1 cellular context compared by ENCODE assay signal in the genomic region with DNA sequence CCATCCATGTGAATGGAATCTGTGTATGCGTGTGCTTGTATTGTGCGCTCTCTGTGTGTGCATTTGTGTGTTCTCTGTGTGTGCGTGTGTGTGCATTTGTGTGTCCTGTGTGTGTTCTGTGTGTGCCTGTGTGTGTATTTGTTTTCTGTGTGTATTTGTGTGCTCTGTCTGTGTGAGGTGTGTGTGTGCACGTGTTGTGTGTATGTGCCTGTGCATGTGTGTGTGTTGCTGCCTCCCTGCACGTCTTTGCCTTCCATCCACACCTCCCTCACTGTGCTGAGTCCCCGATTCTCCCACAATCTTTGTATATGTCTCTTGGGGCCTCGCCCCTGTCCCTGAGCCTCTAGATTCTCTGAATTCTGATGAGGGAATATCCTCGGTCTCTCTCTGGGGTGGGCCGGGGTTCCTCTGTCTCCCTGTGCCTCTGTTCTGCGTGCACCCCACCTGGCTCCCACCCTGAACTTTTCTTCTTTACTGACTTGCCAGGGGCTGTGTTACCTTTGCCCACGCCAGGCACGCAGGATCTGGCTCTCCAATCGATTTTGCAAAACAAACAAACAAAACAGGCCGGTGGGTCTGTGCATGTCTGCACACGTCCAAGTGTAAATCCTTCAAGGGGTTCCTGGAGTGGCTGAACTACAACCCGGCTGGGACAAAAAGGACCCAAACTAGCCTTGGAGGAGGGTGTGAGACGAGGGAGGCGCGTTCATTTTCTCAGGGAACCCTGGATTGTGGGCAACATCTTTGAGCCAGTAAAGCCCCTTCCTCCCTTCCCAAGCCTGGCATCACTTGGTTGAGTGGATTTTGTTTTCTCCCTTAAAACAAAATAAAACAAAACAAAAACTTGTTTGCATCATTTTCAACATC.
A peak's percentile ranks its signal among the peaks of the same experiment; 100 is the strongest.
TF ChIP-seq lines count a peak whose summit lies in the region.

No MANE protein-coding gene starts in this region.

TF ChIP-seq in HEK293, 187 proteins besides CTCF, POLR2A, EP300 and RAD21 (continued from another document and continues in another):
- no peak for TF ChIP-seq KLF17 (tag by site-specific recombination; IDR thresholded peaks at IDR 0.05)
- TF ChIP-seq, protein P1, sequence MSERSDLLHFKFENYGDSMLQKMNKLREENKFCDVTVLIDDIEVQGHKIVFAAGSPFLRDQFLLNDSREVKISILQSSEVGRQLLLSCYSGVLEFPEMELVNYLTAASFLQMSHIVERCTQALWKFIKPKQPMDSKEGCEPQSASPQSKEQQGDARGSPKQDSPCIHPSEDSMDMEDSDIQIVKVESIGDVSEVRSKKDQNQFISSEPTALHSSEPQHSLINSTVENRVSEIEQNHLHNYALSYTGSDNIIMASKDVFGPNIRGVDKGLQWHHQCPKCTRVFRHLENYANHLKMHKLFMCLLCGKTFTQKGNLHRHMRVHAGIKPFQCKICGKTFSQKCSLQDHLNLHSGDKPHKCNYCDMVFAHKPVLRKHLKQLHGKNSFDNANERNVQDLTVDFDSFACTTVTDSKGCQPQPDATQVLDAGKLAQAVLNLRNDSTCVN (tag by site-specific recombination; optimal IDR thresholded peaks at IDR 0.05) = no peak
- TF ChIP-seq ZNF610 (tag by site-specific recombination; IDR thresholded peaks at IDR 0.05; ENCODE audit: borderline replicate concordance) = 0 out of 2 replicates have a peak, but pooled peaks have one; percentile 35
- no peak for TF ChIP-seq HOXD13 (CRISPR knock-in tag; IDR thresholded peaks at IDR 0.05; ENCODE audit: borderline replicate concordance)
- peak; percentile 77 for TF ChIP-seq ZBTB48 (tag by site-specific recombination; IDR thresholded peaks at IDR 0.05)
- no peak for TF ChIP-seq ZSCAN16 (tag by site-specific recombination; IDR thresholded peaks at IDR 0.05)
- TF ChIP-seq ZNF843 (tag by site-specific recombination; IDR thresholded peaks at IDR 0.05) = no peak
- TF ChIP-seq, protein P2, sequence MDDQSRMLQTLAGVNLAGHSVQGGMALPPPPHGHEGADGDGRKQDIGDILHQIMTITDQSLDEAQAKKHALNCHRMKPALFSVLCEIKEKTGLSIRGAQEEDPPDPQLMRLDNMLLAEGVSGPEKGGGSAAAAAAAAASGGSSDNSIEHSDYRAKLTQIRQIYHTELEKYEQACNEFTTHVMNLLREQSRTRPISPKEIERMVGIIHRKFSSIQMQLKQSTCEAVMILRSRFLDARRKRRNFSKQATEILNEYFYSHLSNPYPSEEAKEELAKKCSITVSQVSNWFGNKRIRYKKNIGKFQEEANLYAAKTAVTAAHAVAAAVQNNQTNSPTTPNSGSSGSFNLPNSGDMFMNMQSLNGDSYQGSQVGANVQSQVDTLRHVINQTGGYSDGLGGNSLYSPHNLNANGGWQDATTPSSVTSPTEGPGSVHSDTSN (CRISPR knock-in tag; IDR thresholded peaks at IDR 0.05) = no peak
- TF ChIP-seq ZNF114 (tag by site-specific recombination; IDR thresholded peaks at IDR 0.05) = no peak
- TF ChIP-seq ZNF544 (tag by site-specific recombination; IDR thresholded peaks at IDR 0.05) = peak; percentile 28; the same call in 1 of the 2 replicates
- TF ChIP-seq ZNF292 (tag by site-specific recombination; IDR thresholded peaks at IDR 0.05; ENCODE audit: borderline replicate concordance, low read depth) = no peak
- no peak for TF ChIP-seq ZNF10 (tag by site-specific recombination; IDR thresholded peaks at IDR 0.05)
- peak; percentile 75 for TF ChIP-seq SP7 (tag by site-specific recombination; IDR thresholded peaks at IDR 0.05)
- no peak for TF ChIP-seq BCL11B (tag by site-specific recombination; IDR thresholded peaks at IDR 0.05; ENCODE audit: low read depth)
- no peak for TF ChIP-seq ZNF302 (tag by site-specific recombination; IDR thresholded peaks at IDR 0.05; ENCODE audit: low read depth)
- TF ChIP-seq ZNF157 (tag by site-specific recombination; IDR thresholded peaks at IDR 0.05) = no peak
- no peak for TF ChIP-seq ZBTB8A (tag by site-specific recombination; IDR thresholded peaks at IDR 0.05)
- no peak for TF ChIP-seq ZNF19 (tag by site-specific recombination; IDR thresholded peaks at IDR 0.05; ENCODE audit: low read depth)
- TF ChIP-seq FEZF1 (tag by site-specific recombination; IDR thresholded peaks at IDR 0.05) = 0 out of 2 replicates have a peak, but pooled peaks have one; percentile 40
- TF ChIP-seq IKZF3 (tag by site-specific recombination; IDR thresholded peaks at IDR 0.05) = no peak
- TF ChIP-seq ZNF621 (tag by site-specific recombination; IDR thresholded peaks at IDR 0.05) = no peak
- TF ChIP-seq KLF8 (tag by site-specific recombination; IDR thresholded peaks at IDR 0.05) = no peak
- TF ChIP-seq, protein P3, sequence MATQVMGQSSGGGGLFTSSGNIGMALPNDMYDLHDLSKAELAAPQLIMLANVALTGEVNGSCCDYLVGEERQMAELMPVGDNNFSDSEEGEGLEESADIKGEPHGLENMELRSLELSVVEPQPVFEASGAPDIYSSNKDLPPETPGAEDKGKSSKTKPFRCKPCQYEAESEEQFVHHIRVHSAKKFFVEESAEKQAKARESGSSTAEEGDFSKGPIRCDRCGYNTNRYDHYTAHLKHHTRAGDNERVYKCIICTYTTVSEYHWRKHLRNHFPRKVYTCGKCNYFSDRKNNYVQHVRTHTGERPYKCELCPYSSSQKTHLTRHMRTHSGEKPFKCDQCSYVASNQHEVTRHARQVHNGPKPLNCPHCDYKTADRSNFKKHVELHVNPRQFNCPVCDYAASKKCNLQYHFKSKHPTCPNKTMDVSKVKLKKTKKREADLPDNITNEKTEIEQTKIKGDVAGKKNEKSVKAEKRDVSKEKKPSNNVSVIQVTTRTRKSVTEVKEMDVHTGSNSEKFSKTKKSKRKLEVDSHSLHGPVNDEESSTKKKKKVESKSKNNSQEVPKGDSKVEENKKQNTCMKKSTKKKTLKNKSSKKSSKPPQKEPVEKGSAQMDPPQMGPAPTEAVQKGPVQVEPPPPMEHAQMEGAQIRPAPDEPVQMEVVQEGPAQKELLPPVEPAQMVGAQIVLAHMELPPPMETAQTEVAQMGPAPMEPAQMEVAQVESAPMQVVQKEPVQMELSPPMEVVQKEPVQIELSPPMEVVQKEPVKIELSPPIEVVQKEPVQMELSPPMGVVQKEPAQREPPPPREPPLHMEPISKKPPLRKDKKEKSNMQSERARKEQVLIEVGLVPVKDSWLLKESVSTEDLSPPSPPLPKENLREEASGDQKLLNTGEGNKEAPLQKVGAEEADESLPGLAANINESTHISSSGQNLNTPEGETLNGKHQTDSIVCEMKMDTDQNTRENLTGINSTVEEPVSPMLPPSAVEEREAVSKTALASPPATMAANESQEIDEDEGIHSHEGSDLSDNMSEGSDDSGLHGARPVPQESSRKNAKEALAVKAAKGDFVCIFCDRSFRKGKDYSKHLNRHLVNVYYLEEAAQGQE (tag by site-specific recombination; IDR thresholded peaks at IDR 0.05) = no peak
- TF ChIP-seq, protein P4, sequence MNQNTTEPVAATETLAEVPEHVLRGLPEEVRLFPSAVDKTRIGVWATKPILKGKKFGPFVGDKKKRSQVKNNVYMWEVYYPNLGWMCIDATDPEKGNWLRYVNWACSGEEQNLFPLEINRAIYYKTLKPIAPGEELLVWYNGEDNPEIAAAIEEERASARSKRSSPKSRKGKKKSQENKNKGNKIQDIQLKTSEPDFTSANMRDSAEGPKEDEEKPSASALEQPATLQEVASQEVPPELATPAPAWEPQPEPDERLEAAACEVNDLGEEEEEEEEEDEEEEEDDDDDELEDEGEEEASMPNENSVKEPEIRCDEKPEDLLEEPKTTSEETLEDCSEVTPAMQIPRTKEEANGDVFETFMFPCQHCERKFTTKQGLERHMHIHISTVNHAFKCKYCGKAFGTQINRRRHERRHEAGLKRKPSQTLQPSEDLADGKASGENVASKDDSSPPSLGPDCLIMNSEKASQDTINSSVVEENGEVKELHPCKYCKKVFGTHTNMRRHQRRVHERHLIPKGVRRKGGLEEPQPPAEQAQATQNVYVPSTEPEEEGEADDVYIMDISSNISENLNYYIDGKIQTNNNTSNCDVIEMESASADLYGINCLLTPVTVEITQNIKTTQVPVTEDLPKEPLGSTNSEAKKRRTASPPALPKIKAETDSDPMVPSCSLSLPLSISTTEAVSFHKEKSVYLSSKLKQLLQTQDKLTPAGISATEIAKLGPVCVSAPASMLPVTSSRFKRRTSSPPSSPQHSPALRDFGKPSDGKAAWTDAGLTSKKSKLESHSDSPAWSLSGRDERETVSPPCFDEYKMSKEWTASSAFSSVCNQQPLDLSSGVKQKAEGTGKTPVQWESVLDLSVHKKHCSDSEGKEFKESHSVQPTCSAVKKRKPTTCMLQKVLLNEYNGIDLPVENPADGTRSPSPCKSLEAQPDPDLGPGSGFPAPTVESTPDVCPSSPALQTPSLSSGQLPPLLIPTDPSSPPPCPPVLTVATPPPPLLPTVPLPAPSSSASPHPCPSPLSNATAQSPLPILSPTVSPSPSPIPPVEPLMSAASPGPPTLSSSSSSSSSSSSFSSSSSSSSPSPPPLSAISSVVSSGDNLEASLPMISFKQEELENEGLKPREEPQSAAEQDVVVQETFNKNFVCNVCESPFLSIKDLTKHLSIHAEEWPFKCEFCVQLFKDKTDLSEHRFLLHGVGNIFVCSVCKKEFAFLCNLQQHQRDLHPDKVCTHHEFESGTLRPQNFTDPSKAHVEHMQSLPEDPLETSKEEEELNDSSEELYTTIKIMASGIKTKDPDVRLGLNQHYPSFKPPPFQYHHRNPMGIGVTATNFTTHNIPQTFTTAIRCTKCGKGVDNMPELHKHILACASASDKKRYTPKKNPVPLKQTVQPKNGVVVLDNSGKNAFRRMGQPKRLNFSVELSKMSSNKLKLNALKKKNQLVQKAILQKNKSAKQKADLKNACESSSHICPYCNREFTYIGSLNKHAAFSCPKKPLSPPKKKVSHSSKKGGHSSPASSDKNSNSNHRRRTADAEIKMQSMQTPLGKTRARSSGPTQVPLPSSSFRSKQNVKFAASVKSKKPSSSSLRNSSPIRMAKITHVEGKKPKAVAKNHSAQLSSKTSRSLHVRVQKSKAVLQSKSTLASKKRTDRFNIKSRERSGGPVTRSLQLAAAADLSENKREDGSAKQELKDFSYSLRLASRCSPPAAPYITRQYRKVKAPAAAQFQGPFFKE (tag by site-specific recombination; IDR thresholded peaks at IDR 0.05; ENCODE audit: borderline replicate concordance) = no peak
- no peak for TF ChIP-seq ZNF354C (tag by site-specific recombination; IDR thresholded peaks at IDR 0.05; ENCODE audit: borderline replicate concordance, low read depth)
- no peak for TF ChIP-seq ZNF138 (tag by site-specific recombination; IDR thresholded peaks at IDR 0.05; ENCODE audit: borderline replicate concordance)
- TF ChIP-seq EGR2 (tag by site-specific recombination; IDR thresholded peaks at IDR 0.05; ENCODE audit: low read depth) = no peak
- TF ChIP-seq ZBTB1 (tag by site-specific recombination; IDR thresholded peaks at IDR 0.05) = no peak
- no peak for TF ChIP-seq ZFP37 (tag by site-specific recombination; IDR thresholded peaks at IDR 0.05)
- no peak for TF ChIP-seq ZNF175 (tag by site-specific recombination; IDR thresholded peaks at IDR 0.05)
- no peak for TF ChIP-seq ZNF37A (tag by site-specific recombination; IDR thresholded peaks at IDR 0.05)
- no peak for TF ChIP-seq ZNF280C (tag by site-specific recombination; IDR thresholded peaks at IDR 0.05)
- TF ChIP-seq PRDM4 (tag by site-specific recombination; IDR thresholded peaks at IDR 0.05) = no peak
- TF ChIP-seq, protein P5, sequence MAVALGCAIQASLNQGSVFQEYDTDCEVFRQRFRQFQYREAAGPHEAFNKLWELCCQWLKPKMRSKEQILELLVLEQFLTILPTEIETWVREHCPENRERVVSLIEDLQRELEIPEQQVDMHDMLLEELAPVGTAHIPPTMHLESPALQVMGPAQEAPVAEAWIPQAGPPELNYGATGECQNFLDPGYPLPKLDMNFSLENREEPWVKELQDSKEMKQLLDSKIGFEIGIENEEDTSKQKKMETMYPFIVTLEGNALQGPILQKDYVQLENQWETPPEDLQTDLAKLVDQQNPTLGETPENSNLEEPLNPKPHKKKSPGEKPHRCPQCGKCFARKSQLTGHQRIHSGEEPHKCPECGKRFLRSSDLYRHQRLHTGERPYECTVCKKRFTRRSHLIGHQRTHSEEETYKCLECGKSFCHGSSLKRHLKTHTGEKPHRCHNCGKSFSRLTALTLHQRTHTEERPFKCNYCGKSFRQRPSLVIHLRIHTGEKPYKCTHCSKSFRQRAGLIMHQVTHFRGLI (tag by site-specific recombination; IDR thresholded peaks at IDR 0.05) = peak; percentile 33; the same call in 1 of the 2 replicates
- TF ChIP-seq GLIS1 (tag by site-specific recombination; IDR thresholded peaks at IDR 0.05) = peak; percentile 85
- no peak for TF ChIP-seq ZNF16 (tag by site-specific recombination; IDR thresholded peaks at IDR 0.05; ENCODE audit: low read depth)
- TF ChIP-seq SCRT1 (tag by site-specific recombination; IDR thresholded peaks at IDR 0.05; ENCODE audit: borderline replicate concordance) = no peak
